32 cellular contexts compared by ENCODE assay signal in the genomic region with DNA sequence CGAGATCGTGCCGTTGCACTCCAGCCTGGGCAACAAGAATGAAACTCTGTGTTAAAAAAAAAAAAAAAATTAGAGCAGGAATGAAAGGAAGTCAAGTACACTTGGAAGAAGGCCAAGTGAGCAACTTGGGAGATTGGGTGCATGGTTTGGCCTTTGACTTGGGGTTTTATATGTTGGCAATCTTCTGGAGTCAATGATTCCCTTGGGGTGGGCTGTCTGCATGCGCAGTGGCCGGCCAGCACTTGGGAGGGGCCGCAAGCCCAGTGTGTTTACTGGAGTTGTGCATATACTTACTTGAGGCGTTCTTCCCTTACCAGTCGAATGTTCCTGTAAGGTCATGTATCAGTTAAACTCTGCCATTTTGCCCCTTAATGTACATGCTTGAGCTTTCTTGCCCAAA.
"Had no signal": no experiment of that assay in that cellular context is flagged by ENCODE, and none has a peak within 500 bp of the region (broad histone marks: within the 10 kb centered on the region; RNA-seq: fewer than 3 reads in every experiment).

No MANE protein-coding gene starts in this region.

- H3K36me3 ChIP-seq: brain microvascular endothelial cell, gastrocnemius medialis had no signal

- H3K4me1 Mint-ChIP-seq: activated T-helper 17 cell treated with anti-CD3 and anti-CD28 coated beads, Interleukin-2, amount 50 U/mL, for 72 hours; endodermal cell had no signal

- DNase-seq: activated CD4-positive, alpha-beta memory T cell treated with anti-CD3 and anti-CD28 coated beads for 36 hours; activated CD4-positive, alpha-beta T cell treated with anti-CD3 and anti-CD28 coated beads for 1 hour; activated CD4-positive, alpha-beta T cell treated with anti-CD3 and anti-CD28 coated beads for 4 hours; activated CD8-positive, alpha-beta memory T cell treated with anti-CD3 and anti-CD28 coated beads, Interleukin-2, amount 50 U/mL, for 48 hours; activated CD8-positive, alpha-beta T cell treated with anti-CD3 and anti-CD28 coated beads, Interleukin-2, amount 10 ng/mL, durations not matched to agents 7 days and 5 days; activated effector memory CD4-positive, alpha-beta T cell treated with Interleukin-2 at 50 U/mL for 16 hours; activated gamma-delta T cell treated with Interleukin-2 at 50 U/mL for 16 hours; activated naive CD4-positive, alpha-beta T cell treated with anti-CD3 and anti-CD28 coated beads, Interleukin-2, amount 50 U/mL, for 16 hours; activated naive CD4-positive, alpha-beta T cell treated with Interleukin-2 at 50 U/mL for 16 hours; activated T-cell treated with anti-CD3 and anti-CD28 coated beads for 4 hours; activated T-cell treated with anti-CD3 and anti-CD28 coated beads, Interleukin-2, amount 50 U/mL, for 4 hours; amniotic stem cell; anterior cingulate cortex; brain microvascular endothelial cell; dorsolateral prefrontal cortex; effector memory CD4-positive, alpha-beta T cell; endodermal cell; foreskin keratinocyte; gastrocnemius medialis; glutamatergic neuron; heart left ventricle; T-helper 1 cell; T-helper 2 cell had no signal

- FAIRE-seq: astrocyte, bronchial epithelial cell had no signal

- H3K9me3 Mint-ChIP-seq: activated CD4-positive, alpha-beta memory T cell treated with anti-CD3 and anti-CD28 coated beads for 36 hours; activated T-cell treated with anti-CD3 and anti-CD28 coated beads, Interleukin-2, amount 50 U/mL, for 4 hours; activated T-helper 17 cell treated with anti-CD3 and anti-CD28 coated beads, Interleukin-2, amount 50 U/mL, for 72 hours; central memory CD8-positive, alpha-beta T cell; dendritic cell treated with granulocyte-macrophage colony-stimulating factor and Interleukin-4, amounts not matched to agents 40 ng/mL and 50 ng/mL, for 4 days; endodermal cell; WTC11 had no signal

- H3K27ac Mint-ChIP-seq: activated CD4-positive, alpha-beta memory T cell treated with anti-CD3 and anti-CD28 coated beads for 36 hours; activated CD8-positive, alpha-beta T cell treated with anti-CD3 and anti-CD28 coated beads, Interleukin-2, amount 10 ng/mL, durations not matched to agents 7 days and 5 days; activated naive CD8-positive, alpha-beta T cell; activated T-helper 17 cell treated with anti-CD3 and anti-CD28 coated beads, Interleukin-2, amount 50 U/mL, for 72 hours; dendritic cell treated with granulocyte-macrophage colony-stimulating factor and Interleukin-4, amounts not matched to agents 40 ng/mL and 50 ng/mL, for 4 days; endodermal cell; WTC11 had no signal

- H3K4me3 ChIP-seq: coronary artery, dorsolateral prefrontal cortex, gastrocnemius medialis, heart left ventricle had no signal

- ATAC-seq: activated CD8-positive, alpha-beta T cell treated with anti-CD3 and anti-CD28 coated beads, Interleukin-2, amount 10 ng/mL, durations not matched to agents 7 days and 5 days; activated T-cell treated with anti-CD3 and anti-CD28 coated beads, Interleukin-2, amount 50 U/mL, for 4 hours; activated T-helper 17 cell treated with anti-CD3 and anti-CD28 coated beads, Interleukin-2, amount 50 U/mL, for 72 hours; esophagus mucosa; foreskin keratinocyte; gastrocnemius medialis; heart left ventricle; WTC11 had no signal

- H3K27me3 Mint-ChIP-seq: activated CD4-positive, alpha-beta memory T cell treated with anti-CD3 and anti-CD28 coated beads for 36 hours; activated naive CD8-positive, alpha-beta T cell; activated T-helper 17 cell treated with anti-CD3 and anti-CD28 coated beads, Interleukin-2, amount 50 U/mL, for 72 hours; dendritic cell treated with granulocyte-macrophage colony-stimulating factor and Interleukin-4, amounts not matched to agents 40 ng/mL and 50 ng/mL, for 4 days had no signal

- H3K27me3 ChIP-seq: brain microvascular endothelial cell, dorsolateral prefrontal cortex, gastrocnemius medialis, heart left ventricle had no signal

- H3K36me3 Mint-ChIP-seq: WTC11 had no signal

- H3K9me3 ChIP-seq: gastrocnemius medialis, heart left ventricle had no signal

- H3K4me3 Mint-ChIP-seq: activated CD4-positive, alpha-beta memory T cell treated with anti-CD3 and anti-CD28 coated beads for 36 hours; activated CD8-positive, alpha-beta T cell treated with anti-CD3 and anti-CD28 coated beads, Interleukin-2, amount 10 ng/mL, durations not matched to agents 7 days and 5 days; activated naive CD8-positive, alpha-beta T cell; activated T-cell treated with anti-CD3 and anti-CD28 coated beads, Interleukin-2, amount 50 U/mL, for 4 hours; activated T-helper 17 cell treated with anti-CD3 and anti-CD28 coated beads, Interleukin-2, amount 50 U/mL, for 72 hours; central memory CD8-positive, alpha-beta T cell; dendritic cell treated with granulocyte-macrophage colony-stimulating factor and Interleukin-4, amounts not matched to agents 40 ng/mL and 50 ng/mL, for 4 days; endodermal cell; WTC11 had no signal

- H3K27ac ChIP-seq: brain microvascular endothelial cell, coronary artery, dorsolateral prefrontal cortex, foreskin keratinocyte, gastrocnemius medialis, heart left ventricle had no signal
